In genomic region chr11:110362916-110363574, GRCh38 we compare ENCODE assay signal across 8 cellular contexts.
DNase-seq lines count a peak whose midpoint lies in the region; ATAC-seq and TF ChIP-seq lines count a peak whose summit lies in the region.

No MANE protein-coding gene starts in this region.

- no peaks in the 10 kb centered on the region for H3K9me2 ChIP-seq in MM.1S (replicated peaks; ENCODE audit: insufficient read depth, low read length)

- no peak overlapping the region for H2BK120ac ChIP-seq in mesenchymal stem cell (ENCODE audit: low read depth, low read length)

- H3K9me3 ChIP-seq in MM.1S (replicated peaks; ENCODE audit: insufficient read depth, low read length) (no peaks in the 10 kb centered on the region), mesenchymal stem cell (ENCODE audit: control insufficient read depth, low read length) (no peaks in the 10 kb centered on the region)

- H3K27ac ChIP-seq in MM.1S (ENCODE audit: low read length), result no peak overlapping the region
- H3K27ac ChIP-seq in mesenchymal stem cell (ENCODE audit: low read length, poor library complexity, severe bottlenecking), result no peak overlapping the region

- H3K9ac ChIP-seq in MM.1S (ENCODE audit: low read length), result no peak overlapping the region; the same call in 1 of the 2 replicates
- H3K9ac ChIP-seq in mesenchymal stem cell (ENCODE audit: low read length), result no peak overlapping the region

- H3K79me2 ChIP-seq in MM.1S (ENCODE audit: low read length), result no peaks in the 10 kb centered on the region

- H4K91ac ChIP-seq in mesenchymal stem cell (ENCODE audit: low read length), result peak overlapping the region; percentile 45

- H3K36me3 Mint-ChIP-seq in brain, result no peaks in the 10 kb centered on the region
- no peaks in the 10 kb centered on the region for H3K36me3 Mint-ChIP-seq in effector memory CD8-positive, alpha-beta T cell (ENCODE audit: insufficient read depth)
- H3K36me3 Mint-ChIP-seq in activated naive CD4-positive, alpha-beta T cell treated with anti-CD3 and anti-CD28 coated beads, Interleukin-2, amount 50 U/mL, for 72 hours, result peaks cover 0 to 7% of the 10 kb centered on the region in 2 donors

- H2AFZ ChIP-seq in MM.1S (ENCODE audit: low read length), result peak overlapping the region; percentile 68
- peak overlapping the region; percentile 46 for H2AFZ ChIP-seq in mesenchymal stem cell (ENCODE audit: low read depth, low read length)

- H3K4me1 ChIP-seq in MM.1S (ENCODE audit: low read length) (peaks cover 4% of the 10 kb centered on the region; the same call in 1 of the 2 replicates), mesenchymal stem cell (ENCODE audit: control insufficient read depth, insufficient read depth, low read depth, low read length) (peaks cover 2% of the 10 kb centered on the region)

- H2BK5ac ChIP-seq in mesenchymal stem cell (ENCODE audit: low read depth, low read length, poor library complexity, severe bottlenecking), result no peak overlapping the region

- no peak for ATAC-seq in effector memory CD8-positive, alpha-beta T cell (replicated peaks)
- ATAC-seq in activated naive CD4-positive, alpha-beta T cell treated with anti-CD3 and anti-CD28 coated beads, Interleukin-2, amount 50 U/mL, for 72 hours, result no peak

- no peak overlapping the region for H2AK5ac ChIP-seq in mesenchymal stem cell (ENCODE audit: low read length, severe bottlenecking)

- H3K4me2 ChIP-seq in MM.1S (ENCODE audit: low read depth, low read length), result peak overlapping the region; percentile 72; the same call in 1 of the 2 replicates
- H3K4me2 ChIP-seq in mesenchymal stem cell (ENCODE audit: low read length, poor library complexity, severe bottlenecking), result no peak overlapping the region

- H2BK12ac ChIP-seq in mesenchymal stem cell (ENCODE audit: low read length in 2 of 2), result peak overlapping the region in 1 of 2 experiments; percentile 60

- no peak overlapping the region for H3K14ac ChIP-seq in mesenchymal stem cell (ENCODE audit: low read length in 2 of 2)

- H3K27ac Mint-ChIP-seq in brain, result peak overlapping the region in 3 of 5 experiments; percentile 68 to 88 (median 82)
- no peak overlapping the region for H3K27ac Mint-ChIP-seq in effector memory CD8-positive, alpha-beta T cell
- peak overlapping the region in 1 of 2 donors; percentile 95 for H3K27ac Mint-ChIP-seq in activated naive CD4-positive, alpha-beta T cell treated with anti-CD3 and anti-CD28 coated beads, Interleukin-2, amount 50 U/mL, for 72 hours

- H3K9me3 Mint-ChIP-seq in brain, result peaks cover 0 to 5% (median 0%) of the 10 kb centered on the region in 5 experiments
- no peaks in the 10 kb centered on the region for H3K9me3 Mint-ChIP-seq in effector memory CD8-positive, alpha-beta T cell
- peaks cover 0 to 3% of the 10 kb centered on the region in 2 donors for H3K9me3 Mint-ChIP-seq in activated naive CD4-positive, alpha-beta T cell treated with anti-CD3 and anti-CD28 coated beads, Interleukin-2, amount 50 U/mL, for 72 hours

- intact Hi-C loops in lower leg skin (cut with DNase I; ENCODE audit: low total_unique reads), result loop anchor here (10.0 kb wide), 1 partner anchor 158 kb away; no protein-coding TSS in a partner anchor

- H3K4me3 ChIP-seq in MM.1S (ENCODE audit: low read length) (peak overlapping the region; percentile 27; the same call in 1 of the 2 replicates), mesenchymal stem cell (ENCODE audit: insufficient read depth in 1 of 2, low read depth in 1 of 2, low read length in 2 of 2) (no peak overlapping the region), lower leg skin (ENCODE audit: low read depth, poor library complexity, severe bottlenecking) (no peak overlapping the region)

- no peak for TF ChIP-seq POLR2A in lower leg skin (IDR thresholded peaks at IDR 0.05)

- peaks cover 30% of the 10 kb centered on the region for H3K4me1 Mint-ChIP-seq in brain
- peaks cover 0 to 3% of the 10 kb centered on the region in 2 donors for H3K4me1 Mint-ChIP-seq in effector memory CD8-positive, alpha-beta T cell (ENCODE audit: low read depth in 2 of 2)

- no peaks in the 10 kb centered on the region for H3K79me1 ChIP-seq in mesenchymal stem cell (replicated peaks; ENCODE audit: low read length, poor library complexity, severe bottlenecking)

- H3K4me3 Mint-ChIP-seq in brain, result peak overlapping the region in 3 of 5 experiments; percentile 23 to 46 (median 34)
- H3K4me3 Mint-ChIP-seq in effector memory CD8-positive, alpha-beta T cell, result no peak overlapping the region

- peak overlapping the region; percentile 95 for H4K8ac ChIP-seq in mesenchymal stem cell (ENCODE audit: low read length)

- peak overlapping the region; percentile 70 to 77 for H3K18ac ChIP-seq in mesenchymal stem cell (ENCODE audit: low read depth in 1 of 2, low read length in 2 of 2)

- no peaks in the 10 kb centered on the region for H4K20me1 ChIP-seq in MM.1S (ENCODE audit: insufficient read depth, low read length)

- DNase-seq in DMS53 (lab: John Stamatoyannopoulos, UW), result peak; percentile 83
- DNase-seq in MM.1S, result no peak
- peak; percentile 54 for DNase-seq in mesenchymal stem cell
- DNase-seq in lower leg skin (ENCODE audit: low spot score in 2 of 2), result no peak
- no peak for DNase-seq in effector memory CD8-positive, alpha-beta T cell
- no peak for DNase-seq in activated naive CD4-positive, alpha-beta T cell treated with anti-CD3 and anti-CD28 coated beads, Interleukin-2, amount 50 U/mL, for 72 hours (ENCODE audit: low spot score in 2 of 2)
- no peak for DNase-seq in SIG-M5 treated with dmso at 0.1 percent for 504 hours (lab: John Stamatoyannopoulos, UW; ENCODE audit: unreplicated experiment)

- peaks cover 3% of the 10 kb centered on the region for H3K27me3 Mint-ChIP-seq in brain
- no peaks in the 10 kb centered on the region for H3K27me3 Mint-ChIP-seq in effector memory CD8-positive, alpha-beta T cell

- no peaks in the 10 kb centered on the region for H3F3A ChIP-seq in MM.1S (ENCODE audit: insufficient read depth, low read length)

- H3K23ac ChIP-seq in mesenchymal stem cell (ENCODE audit: low read length in 2 of 2), result no peak overlapping the region

- H3K36me3 ChIP-seq in MM.1S (replicated peaks; ENCODE audit: insufficient read depth, low read length), result no peaks in the 10 kb centered on the region
- H3K36me3 ChIP-seq in mesenchymal stem cell (ENCODE audit: control insufficient read depth in 1 of 2, insufficient read depth in 2 of 2, low read depth in 1 of 2, low read length in 2 of 2), result no peaks in the 10 kb centered on the region

- WGBS in mesenchymal stem cell, result 1% methylated on average over 5 of the region's 6 CpGs
- 64 to 65% methylated on average over 6 of the region's 6 CpGs for WGBS in lower leg skin, 2 donors

- TF ChIP-seq CTCF in MM.1S (IDR thresholded peaks at IDR 0.05; ENCODE audit: low read length) (no peak), brain (conservative IDR thresholded peaks at IDR 0.05) (no peak), lower leg skin (IDR thresholded peaks at IDR 0.05) (no peak)

- no peak overlapping the region for H3K4ac ChIP-seq in mesenchymal stem cell (ENCODE audit: low read depth in 1 of 2, low read length in 2 of 2)

- no peak overlapping the region for H2BK15ac ChIP-seq in mesenchymal stem cell (ENCODE audit: low read depth, poor library complexity, severe bottlenecking)

- H3K27me3 ChIP-seq in MM.1S (replicated peaks; ENCODE audit: insufficient read depth, low read length), result no peaks in the 10 kb centered on the region
- no peaks in the 10 kb centered on the region for H3K27me3 ChIP-seq in mesenchymal stem cell (ENCODE audit: control insufficient read depth in 1 of 2, insufficient read depth in 1 of 2, low read length in 2 of 2)

Comparison
In these comparisons a context has a peak if more than half of its experiments do, and no peak if none do; other contexts are left out.
1. DNase-seq: peak in DMS53 (single experiment) and mesenchymal stem cell (single experiment); none in MM.1S (single experiment), lower leg skin (0 of 2), effector memory CD8-positive, alpha-beta T cell (0 of 3), activated naive CD4-positive, alpha-beta T cell treated with anti-CD3 and anti-CD28 coated beads, Interleukin-2, amount 50 U/mL, for 72 hours (0 of 2) and SIG-M5 treated with dmso at 0.1 percent for 504 hours (single experiment).
2. H3K27ac Mint-ChIP-seq: peak in brain (3 of 5); none in effector memory CD8-positive, alpha-beta T cell (0 of 2).
3. H3K4me3 Mint-ChIP-seq: peak in brain (3 of 5); none in effector memory CD8-positive, alpha-beta T cell (0 of 2).